Comparison of ENCODE assay signal across 27 cellular contexts in the genomic region with DNA sequence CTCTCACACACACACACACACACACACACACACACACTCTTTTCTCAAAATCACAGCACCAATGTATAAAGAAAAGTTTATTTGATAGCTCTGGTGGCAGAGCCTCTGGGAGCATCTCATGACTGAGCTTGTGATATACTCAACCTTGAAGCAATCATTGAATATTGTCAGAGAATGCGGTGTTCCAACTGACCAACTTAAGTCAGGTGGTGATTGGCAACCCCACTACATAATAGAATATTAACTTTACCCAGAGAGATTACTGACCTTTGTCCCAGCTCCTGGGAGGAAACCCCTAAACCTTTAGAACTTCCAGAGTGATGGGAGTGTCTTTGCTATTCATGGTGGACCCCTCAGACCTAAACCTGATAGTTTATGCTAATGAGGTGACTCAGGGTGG.
"Had no signal": no experiment of that assay in that cellular context is flagged by ENCODE, and none has a peak within 500 bp of the region (broad histone marks: within the 10 kb centered on the region; RNA-seq: fewer than 3 reads in every experiment).

No MANE protein-coding gene starts in this region.

- H3K4me1 ChIP-seq: esophagus squamous epithelium, gastrocnemius medialis, heart right ventricle, left lung, lower lobe of right lung had no signal

- ATAC-seq: esophagus mucosa, gastrocnemius medialis, heart right ventricle, left cardiac atrium, left lung, left ventricle myocardium superior, lower lobe of right lung, mucosa of descending colon had no signal

- FAIRE-seq: colon, endothelial cell of umbilical vein, islet of Langerhans, keratinocyte had no signal

- H3K36me3 Mint-ChIP-seq: mesothelial cell of epicardium had no signal

- H3K36me3 ChIP-seq: esophagus squamous epithelium, gastrocnemius medialis, heart right ventricle, left lung, lower lobe of right lung had no signal

- H3K27me3 ChIP-seq: esophagus squamous epithelium, gastrocnemius medialis, left lung had no signal

- H3K27ac ChIP-seq: coronary artery, dorsolateral prefrontal cortex, esophagus squamous epithelium, gastrocnemius medialis, heart right ventricle, left lung, lower lobe of right lung had no signal

- DNase-seq: dermis blood vessel endothelial cell; dorsolateral prefrontal cortex; effector CD4-positive, alpha-beta T cell; effector memory CD4-positive, alpha-beta T cell; erythroblast; esophagus squamous epithelium; foreskin fibroblast; foreskin melanocyte; gastrocnemius medialis; glutamatergic neuron; head of caudate nucleus; heart right ventricle; hippocampal formation; kidney glomerular epithelial cell; left cardiac atrium; left lung; left ventricle myocardium superior; lower lobe of right lung; mesenchymal stem cell; mucosa of descending colon had no signal

- H3K9me3 ChIP-seq: esophagus squamous epithelium, gastrocnemius medialis, heart right ventricle, lower lobe of right lung, mucosa of descending colon had no signal

- H3K9me3 Mint-ChIP-seq: mesothelial cell of epicardium had no signal

- H3K4me3 Mint-ChIP-seq: mesothelial cell of epicardium had no signal

- H3K4me3 ChIP-seq: coronary artery, dorsolateral prefrontal cortex, esophagus squamous epithelium, gastrocnemius medialis, heart right ventricle, left lung, lower lobe of right lung, mucosa of descending colon had no signal

- H3K4me1 Mint-ChIP-seq: mesothelial cell of epicardium had no signal

- H3K27ac Mint-ChIP-seq: mesothelial cell of epicardium had no signal
